Comparison of ENCODE assay signal across 13 cellular contexts in the genomic region with DNA sequence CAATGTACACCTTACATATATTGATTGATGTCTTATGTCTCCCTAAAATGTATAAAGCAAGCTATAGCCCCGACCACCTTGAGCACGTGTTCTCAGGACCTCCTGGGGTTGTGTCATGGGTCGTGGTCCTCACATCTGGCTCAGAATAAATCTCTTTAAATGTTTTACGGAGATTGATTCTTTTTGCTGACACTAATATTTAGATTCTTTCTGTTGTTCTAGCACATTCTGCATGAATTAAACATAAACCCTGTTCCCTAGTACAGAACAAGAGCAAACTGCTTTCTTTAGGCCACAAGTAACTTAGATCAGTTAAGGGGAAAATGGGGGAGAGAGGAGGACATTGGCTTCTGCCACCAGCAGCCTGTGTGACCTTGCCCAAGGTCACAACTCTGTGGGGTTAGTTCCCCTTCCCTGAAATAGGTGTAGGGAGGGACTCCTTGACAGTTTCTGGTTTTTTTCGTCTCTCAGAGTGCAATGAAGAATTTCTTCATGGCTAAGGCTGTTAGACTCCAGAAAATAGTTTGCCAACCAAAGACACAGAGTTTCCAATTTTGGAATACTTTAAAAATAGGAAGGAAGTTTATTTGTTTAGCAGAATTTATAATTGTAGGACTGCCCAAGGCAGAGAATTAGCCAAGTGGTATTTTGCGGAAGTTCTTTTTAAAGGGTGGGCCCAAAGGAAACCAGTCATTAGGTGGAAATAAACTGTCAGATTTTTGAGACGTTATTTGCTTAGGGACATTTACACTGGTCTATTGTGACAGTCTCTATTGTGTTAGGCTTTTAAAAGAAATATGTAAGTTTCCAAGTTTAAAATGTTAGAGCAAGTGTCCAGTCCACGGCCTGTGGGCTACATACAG. TPM values are rescaled to one million over a fixed set of nuclear protein-coding genes. Genes with fewer than 3 reads are reported as not detected.
DNase-seq lines count a peak whose midpoint lies in the region; ATAC-seq, FAIRE-seq and TF ChIP-seq lines count a peak whose summit lies in the region.
"Had no signal": no experiment of that assay in that cellular context is flagged by ENCODE, and none has a peak within 500 bp of the region (broad histone marks: within the 10 kb centered on the region; RNA-seq: fewer than 3 reads in every experiment).

No MANE protein-coding gene starts in this region.

- H3K4me2 ChIP-seq in BLaER1, result peak overlapping the region; percentile 71
- no peak overlapping the region; a peak in 2 of 4 replicates for H3K4me2 ChIP-seq in H1 (ENCODE audit: insufficient read depth in 1 of 2, low read depth in 2 of 2, low read length in 2 of 2)

- H2AK5ac ChIP-seq in H1 (ENCODE audit: low read depth, low read length), result no peak overlapping the region; the same call in 1 of the 2 replicates

- H2BK120ac ChIP-seq in H1 (replicated peaks; ENCODE audit: low read depth, low read length), result no peak overlapping the region

- no peak overlapping the region for H4K5ac ChIP-seq in H1 (ENCODE audit: insufficient read length, low read depth, low read length)

- peak overlapping the region; percentile 49; the same call in 1 of the 2 replicates for H2BK5ac ChIP-seq in H1 (ENCODE audit: low read depth, low read length)

- H3K4me1 ChIP-seq in BLaER1, result peaks cover 47% of the 10 kb centered on the region
- H3K4me1 ChIP-seq in H1 (replicated peaks in 1 of 4; ENCODE audit: control insufficient read depth in 3 of 4, insufficient read depth in 4 of 4, low read length in 3 of 4), result peaks cover 19 to 39% (median 30%) of the 10 kb centered on the region in 4 experiments

- peak overlapping the region; percentile 71 for H3K27ac ChIP-seq in BLaER1
- H3K27ac ChIP-seq in H1 (ENCODE audit: low read depth, low read length), result 0 out of 2 replicates have a peak overlapping the region, but pooled peaks have one; percentile 11

- no peak overlapping the region for H3K56ac ChIP-seq in H1 (replicated peaks; ENCODE audit: insufficient read length, low read depth, low read length)

- no peaks in the 10 kb centered on the region for H3K27me3 Mint-ChIP-seq in nephron progenitor cell (ENCODE audit: low read depth, poor library complexity)

- peaks cover 50% of the 10 kb centered on the region for H3K4me1 Mint-ChIP-seq in nephron progenitor cell

- H2AFZ ChIP-seq in H1 (ENCODE audit: low read length), result no peak overlapping the region

- H3K23ac ChIP-seq in H1 (ENCODE audit: insufficient read length), result no peak overlapping the region

- H3K36me3 Mint-ChIP-seq in nephron progenitor cell (ENCODE audit: low read depth), result peaks cover 9% of the 10 kb centered on the region

- peak overlapping the region; percentile 45; the same call in 1 of the 2 replicates for H2BK12ac ChIP-seq in H1 (ENCODE audit: low read depth, low read length)

- WGBS in H1 (ENCODE audit: extremely low coverage in 1 of 2, insufficient coverage in 1 of 2, insufficient read length in 1 of 2, insufficient replicate concordance in 2 of 2, low coverage in 1 of 2, low lambda C conversion rate in 2 of 2, missing lambda C conversion rate in 1 of 2), 2 experiments, result 82% methylated on average over 8 of the region's 8 CpGs; no CpG with 5 or more reads in 1 of the 2 experiments

- H3K9me3 Mint-ChIP-seq in nephron progenitor cell, result peaks cover 5% of the 10 kb centered on the region

- H4K91ac ChIP-seq in H1 (replicated peaks; ENCODE audit: insufficient read length, low read length), result no peak overlapping the region

- no peak for FAIRE-seq in H1 (lab: Jason Lieb, UNC)

- H4K20me1 ChIP-seq in BLaER1 (no peaks in the 10 kb centered on the region), H1 (replicated peaks in 1 of 2; ENCODE audit: control insufficient read depth in 1 of 2, insufficient read depth in 2 of 2, low read length in 2 of 2) (no peaks in the 10 kb centered on the region)

- TF ChIP-seq POLR2A in NB4 (IDR thresholded peaks at IDR 0.05; ENCODE audit: extremely low read depth, insufficient read length) (no peak), H1 (IDR thresholded peaks at IDR 0.05; ENCODE audit: control extremely low read depth in 1 of 2, low read depth in 2 of 2, low read length in 2 of 2) (no peak)

- POLR2A ChIA-PET in H1 (lab: Charles Lee; ENCODE audit: partially characterized antibody), result interaction anchor here (0.9 to 4.2 kb wide), 2 partner anchors 12 to 56 kb away, joined by 3 to 26 read pairs; no protein-coding TSS in a partner anchor

- no peak overlapping the region for H3K4me3 Mint-ChIP-seq in nephron progenitor cell

- peaks cover 0 to 67% of the 10 kb centered on the region in 2 experiments; a peak in 3 of 4 replicates for H3K79me2 ChIP-seq in H1 (ENCODE audit: control insufficient read depth in 1 of 2, insufficient read depth in 2 of 2, low read length in 2 of 2)

- no peaks in the 10 kb centered on the region for H3K27me3 ChIP-seq in BLaER1
- H3K27me3 ChIP-seq in H1 (replicated peaks in 1 of 4; ENCODE audit: control insufficient read depth in 3 of 4, extremely low read depth in 1 of 4, insufficient read depth in 3 of 4, low read length in 3 of 4), result no peaks in the 10 kb centered on the region

- no peak overlapping the region; the same call in 1 of the 2 replicates for H3K4me3 ChIP-seq in BLaER1
- peak overlapping the region; percentile 39 for H3K4me3 ChIP-seq in NB4 (ENCODE audit: low read depth, low read length)
- H3K4me3 ChIP-seq in H1 (ENCODE audit: extremely low read depth in 1 of 4, insufficient read depth in 2 of 4, low read depth in 3 of 4, low read length in 4 of 4), result peak overlapping the region in 1 of 4 experiments; percentile 26; a peak in 1 of 8 replicates
- H3K4me3 ChIP-seq: HAP-1 had no signal

- peak; percentile 93 for DNase-seq in NB4 (ENCODE audit: low read depth)
- DNase-seq in H1 (ENCODE audit: low read depth in 1 of 2, low spot score in 2 of 2), result peak in 1 of 2 experiments; percentile 24
- no peak for DNase-seq in nephron progenitor cell
- DNase-seq in AG08395 (ENCODE audit: low spot score), result no peak
- no peak for DNase-seq in H4 (ENCODE audit: low spot score)
- DNase-seq in NCI-H146 treated with DMSO at 0.1 percent for 48 hours (lab: John Stamatoyannopoulos, UW; ENCODE audit: unreplicated experiment), result no peak
- DNase-seq: activated CD4-positive, alpha-beta T cell treated with anti-CD3 and anti-CD28 coated beads, Interleukin-2, amount 50 U/mL, for 4 hours had no signal

- no peak overlapping the region for H4K8ac ChIP-seq in H1 (ENCODE audit: extremely low read depth, insufficient read depth, low read length)

- CTCF ChIA-PET in H1 (lab: Charles Lee; ENCODE audit: partially characterized antibody), result interaction anchor here (1.1 to 1.9 kb wide), 2 partner anchors 16 to 18 kb away, joined by 3 to 4 read pairs; no protein-coding TSS in a partner anchor

- no peaks in the 10 kb centered on the region for H3K23me2 ChIP-seq in H1 (ENCODE audit: low read depth, low read length)

- H3K36me3 ChIP-seq in BLaER1 (0 out of 2 replicates have a peak, but pooled peaks cover 9% of the 10 kb centered on the region), H1 (ENCODE audit: control insufficient read depth in 2 of 4, insufficient read depth in 4 of 4, low read length in 3 of 4) (no peaks in the 10 kb centered on the region)
- H3K36me3 ChIP-seq: HAP-1 had no signal

- H2BK15ac ChIP-seq in H1 (ENCODE audit: low read length), result no peak overlapping the region

- TF ChIP-seq RAD21 in H1 (IDR thresholded peaks at IDR 0.05 in 1 of 2, conservative IDR thresholded peaks at IDR 0.05 in 1 of 2; ENCODE audit: low read depth in 2 of 2, low read length in 2 of 2), result no peak

- no peak overlapping the region; the same call in 1 of the 2 replicates for H3K18ac ChIP-seq in H1 (ENCODE audit: extremely low read depth, low read length)

- no peak for TF ChIP-seq EP300 in H1 (IDR thresholded peaks at IDR 0.05; ENCODE audit: borderline replicate concordance in 1 of 2, low read depth in 2 of 2, low read length in 2 of 2)

- H3K9me3 ChIP-seq in BLaER1 (no peaks in the 10 kb centered on the region), H1 (ENCODE audit: insufficient read depth in 2 of 2, low read depth in 1 of 2, low read length in 1 of 2) (no peaks in the 10 kb centered on the region)
- H3K9me3 ChIP-seq: HAP-1 had no signal

- 0 out of 2 replicates have a peak overlapping the region, but pooled peaks have one; percentile 11 for H2BK20ac ChIP-seq in H1 (ENCODE audit: low read length)

- ATAC-seq in GM21737 (IDR thresholded peaks at IDR 0.05; ENCODE audit: unreplicated experiment), result no peak

- H3K79me1 ChIP-seq in H1 (ENCODE audit: low read depth, low read length), result peaks cover 5% of the 10 kb centered on the region

- no peak for TF ChIP-seq CTCF in NB4 (IDR thresholded peaks at IDR 0.05; ENCODE audit: low read depth, low read length)
- TF ChIP-seq CTCF in H1 (IDR thresholded peaks at IDR 0.05; ENCODE audit: control extremely low read depth in 1 of 3, insufficient read depth in 1 of 3, low read depth in 1 of 3, low read length in 3 of 3), result no peak
- TF ChIP-seq CTCF in nephron progenitor cell (IDR thresholded peaks at IDR 0.05), result no peak

- H3K14ac ChIP-seq in H1 (ENCODE audit: insufficient read length), result no peak overlapping the region

- peak overlapping the region; percentile 38 for H3K9ac ChIP-seq in BLaER1
- no peak overlapping the region for H3K9ac ChIP-seq in H1 (replicated peaks in 1 of 4; ENCODE audit: extremely low read depth in 1 of 4, low read depth in 3 of 4, low read length in 3 of 4)

- peak overlapping the region; percentile 20 for H3K27ac Mint-ChIP-seq in nephron progenitor cell

- H3K4ac ChIP-seq in H1 (replicated peaks; ENCODE audit: insufficient read length, low read depth, low read length), result no peak overlapping the region

TF ChIP-seq in H1, 55 proteins besides CTCF, POLR2A, EP300 and RAD21 (continues in another document):
- TF ChIP-seq JUND (IDR thresholded peaks at IDR 0.05; ENCODE audit: low read length) (no peak), BCL11A (IDR thresholded peaks at IDR 0.05; ENCODE audit: low read depth in 2 of 2, low read length in 2 of 2) (no peak), SIX5 (IDR thresholded peaks at IDR 0.05; ENCODE audit: low read depth, low read length) (no peak)
- TF ChIP-seq, protein P1, sequence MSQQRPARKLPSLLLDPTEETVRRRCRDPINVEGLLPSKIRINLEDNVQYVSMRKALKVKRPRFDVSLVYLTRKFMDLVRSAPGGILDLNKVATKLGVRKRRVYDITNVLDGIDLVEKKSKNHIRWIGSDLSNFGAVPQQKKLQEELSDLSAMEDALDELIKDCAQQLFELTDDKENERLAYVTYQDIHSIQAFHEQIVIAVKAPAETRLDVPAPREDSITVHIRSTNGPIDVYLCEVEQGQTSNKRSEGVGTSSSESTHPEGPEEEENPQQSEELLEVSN (IDR thresholded peaks at IDR 0.05), result no peak

RNA-seq across cellular contexts. Expression of gene PTTG2, which starts 29.4 kb away (rescaled TPM):
- total RNA-seq in H1 (2021; fragmentation: NEBNext Ultra II Directional; extraction: Animal tissue kit (Norgen Biotek cat#: 25700)), result not detected in 2 replicates
- not detected in 2 replicates for polyA plus RNA-seq in H1 (2011; rRNA removed)
- polyA plus RNA-seq in H1 (2011; cell fraction: cytosol; rRNA removed), result not detected
- polyA plus RNA-seq in H1 (2011; cell fraction: nucleus; rRNA removed), result not detected
- polyA plus RNA-seq in H1 (2012, experiment 1 of 2), result not detected in 4 replicates
- polyA plus RNA-seq in H1 (2012, experiment 2 of 2), result not detected
- not detected for polyA plus RNA-seq in H1 (2013, experiment 1 of 2)
- 0.07 TPM for polyA plus RNA-seq in H1 (2013, experiment 2 of 2)
- 0.85 TPM in 1 of 2 replicates, not detected in the other for polyA minus RNA-seq in H1 (2011; rRNA and poly(A)+ RNA removed)
- polyA minus RNA-seq in H1 (2011; cell fraction: cytosol; rRNA and poly(A)+ RNA removed), result not detected
- polyA minus RNA-seq in H1 (2011; cell fraction: nucleus; rRNA and poly(A)+ RNA removed), result 1.4 TPM
- not detected in 2 replicates for total RNA-seq in H4 (2014; rRNA removed; shearing (Covaris generic))
- total RNA-seq: HT1080, pulmonary artery endothelial cell had no signal
- polyA plus RNA-seq: AG04450 had no signal
